ENCODE assay signal across 16 cellular contexts in the genomic region with DNA sequence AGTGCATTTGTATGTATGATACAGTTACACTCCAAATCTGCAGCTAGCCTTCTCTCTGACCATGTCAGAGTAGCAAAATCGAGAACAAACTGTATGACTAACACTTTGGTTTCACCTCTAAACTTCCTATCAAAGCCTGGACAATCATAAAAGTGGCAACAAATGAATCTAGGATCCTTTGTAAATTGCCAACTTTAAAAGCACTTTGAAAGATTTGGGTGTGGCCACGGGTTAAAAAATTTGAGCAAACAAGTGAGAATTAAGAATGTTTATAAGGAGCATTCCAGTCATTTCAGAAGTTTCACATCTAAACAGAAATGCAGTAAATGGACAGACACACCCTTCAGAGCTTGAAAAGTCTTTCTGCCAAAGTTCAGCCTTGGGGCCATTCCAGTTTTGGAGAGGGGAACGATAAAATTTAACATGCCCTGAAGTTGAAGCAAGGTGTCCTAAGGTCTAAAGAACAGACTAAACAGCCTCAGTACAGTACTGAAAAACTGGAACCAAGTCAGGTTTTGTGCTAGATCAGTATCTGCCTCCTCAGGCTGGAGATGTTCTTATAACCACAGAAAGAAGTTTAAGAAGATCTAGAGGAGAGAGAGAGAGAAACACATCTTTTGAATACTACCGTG.
DNase-seq lines count a peak whose midpoint lies in the region; ATAC-seq, FAIRE-seq and TF ChIP-seq lines count a peak whose summit lies in the region.
"Had no signal": no experiment of that assay in that cellular context is flagged by ENCODE, and none has a peak within 500 bp of the region (broad histone marks: within the 10 kb centered on the region; RNA-seq: fewer than 3 reads in every experiment).

No MANE protein-coding gene starts in this region.

- no peak overlapping the region for H2BK120ac ChIP-seq in mesenchymal stem cell (ENCODE audit: low read depth, low read length)

- H4K91ac ChIP-seq in mesenchymal stem cell (ENCODE audit: low read length) = no peak overlapping the region

- no peak overlapping the region for H4K8ac ChIP-seq in mesenchymal stem cell (ENCODE audit: low read length)

- intact Hi-C loops in pancreas (cut with DNase I) = no loop called here

- no peak overlapping the region for H3K4ac ChIP-seq in mesenchymal stem cell (ENCODE audit: low read depth in 1 of 2, low read length in 2 of 2)

- H4K20me1 ChIP-seq in neural progenitor cell (ENCODE audit: low read depth) = no peaks in the 10 kb centered on the region

- no peak overlapping the region for H3K9ac ChIP-seq in mesenchymal stem cell (ENCODE audit: low read length)
- no peak overlapping the region for H3K9ac ChIP-seq in neural progenitor cell

- no peaks in the 10 kb centered on the region for H3F3A ChIP-seq in neural progenitor cell (ENCODE audit: low read depth)

- no peaks in the 10 kb centered on the region for H3K4me1 Mint-ChIP-seq in neural progenitor cell
- H3K4me1 Mint-ChIP-seq: central memory CD8-positive, alpha-beta T cell; neural crest cell had no signal

- H3K4me3 ChIP-seq in mesenchymal stem cell (ENCODE audit: insufficient read depth in 1 of 2, low read depth in 1 of 2, low read length in 2 of 2) = no peak overlapping the region
- H3K4me3 ChIP-seq in pancreas = no peak overlapping the region
- H3K4me3 ChIP-seq in neural progenitor cell = no peak overlapping the region

- no peak overlapping the region for H3K14ac ChIP-seq in mesenchymal stem cell (ENCODE audit: low read length in 2 of 2)

- H3K36me3 Mint-ChIP-seq in neural progenitor cell = no peaks in the 10 kb centered on the region

- no peak overlapping the region for H2AK5ac ChIP-seq in mesenchymal stem cell (ENCODE audit: low read length, severe bottlenecking)

- H3K4me1 ChIP-seq in mesenchymal stem cell (ENCODE audit: control insufficient read depth, insufficient read depth, low read depth, low read length) = no peaks in the 10 kb centered on the region
- peaks cover 0 to 4% (median 0%) of the 10 kb centered on the region in 3 donors for H3K4me1 ChIP-seq in pancreas
- no peaks in the 10 kb centered on the region for H3K4me1 ChIP-seq in neural progenitor cell

- H3K27ac ChIP-seq in mesenchymal stem cell (ENCODE audit: low read length, poor library complexity, severe bottlenecking) = no peak overlapping the region
- no peak overlapping the region for H3K27ac ChIP-seq in pancreas
- no peak overlapping the region for H3K27ac ChIP-seq in neural progenitor cell

- 31% methylated on average over 3 of the region's 4 CpGs for WGBS in mesenchymal stem cell
- WGBS in pancreas, 2 donors = 78 to 80% methylated on average over 4 of the region's 4 CpGs

- no peaks in the 10 kb centered on the region for H3K27me3 Mint-ChIP-seq in neural progenitor cell (ENCODE audit: insufficient read depth, low read depth)
- H3K27me3 Mint-ChIP-seq: central memory CD8-positive, alpha-beta T cell had no signal

- no peak overlapping the region for H3K4me2 ChIP-seq in mesenchymal stem cell (ENCODE audit: low read length, poor library complexity, severe bottlenecking)
- no peak overlapping the region for H3K4me2 ChIP-seq in neural progenitor cell

- H3K79me1 ChIP-seq in mesenchymal stem cell (replicated peaks; ENCODE audit: low read length, poor library complexity, severe bottlenecking) = no peaks in the 10 kb centered on the region

- ATAC-seq in GM18867 (IDR thresholded peaks at IDR 0.05; ENCODE audit: unreplicated experiment) (peak; percentile 65), HG03558 (IDR thresholded peaks at IDR 0.05; ENCODE audit: extremely low read depth, unreplicated experiment) (peak; percentile 45), pancreas (no peak)
- ATAC-seq: activated CD4-positive, CD25-positive, alpha-beta regulatory T cell treated with anti-CD3 and anti-CD28 coated beads, Interleukin-2, amount 50 U/mL, for 24 hours had no signal

- DNase-seq in HCEC 1CT (peak; percentile 47), mesenchymal stem cell (peak; percentile 19), NCI-H748 treated with DMSO at 0.1 percent for 48 hours (lab: John Stamatoyannopoulos, UW) (no peak), pancreas (no peak), neural progenitor cell (ENCODE audit: low spot score) (no peak)
- no peak for DNase-seq in stimulated activated CD4-positive, alpha-beta T cell treated with anti-CD3 and anti-CD28 coated beads, Interleukin-4, amount 100 ng/mL, for 24 hours
- DNase-seq: DMS79 treated with DMSO at 0.1 percent for 48 hours; kidney glomerular epithelial cell; NCI-H1436 treated with DMSO at 0.1 percent for 48 hours; stimulated activated CD4-positive, alpha-beta T cell treated with anti-CD3 and anti-CD28 coated beads, Interleukin-15, amount 100 ng/mL, for 24 hours; stimulated activated naive CD4-positive, alpha-beta T cell had no signal

- no peaks in the 10 kb centered on the region for H3K79me2 ChIP-seq in neural progenitor cell (ENCODE audit: low read depth)

- no peak overlapping the region for H3K23ac ChIP-seq in mesenchymal stem cell (ENCODE audit: low read length in 2 of 2)

- FAIRE-seq in pancreas (lab: Jason Lieb, UNC) = no peak

- H3K27me3 ChIP-seq in mesenchymal stem cell (ENCODE audit: control insufficient read depth in 1 of 2, insufficient read depth in 1 of 2, low read length in 2 of 2) (no peaks in the 10 kb centered on the region), pancreas (no peaks in the 10 kb centered on the region), neural progenitor cell (no peaks in the 10 kb centered on the region)

- H2BK12ac ChIP-seq in mesenchymal stem cell (ENCODE audit: low read length in 2 of 2) = no peak overlapping the region

- H3K27ac Mint-ChIP-seq in neural progenitor cell = no peak overlapping the region

- H2AFZ ChIP-seq in mesenchymal stem cell (ENCODE audit: low read depth, low read length) (no peak overlapping the region), neural progenitor cell (replicated peaks) (no peak overlapping the region)

- no peaks in the 10 kb centered on the region for H3K36me3 ChIP-seq in mesenchymal stem cell (ENCODE audit: control insufficient read depth in 1 of 2, insufficient read depth in 2 of 2, low read depth in 1 of 2, low read length in 2 of 2)
- no peaks in the 10 kb centered on the region for H3K36me3 ChIP-seq in pancreas
- no peaks in the 10 kb centered on the region for H3K36me3 ChIP-seq in neural progenitor cell

- H3K9me3 ChIP-seq in mesenchymal stem cell (ENCODE audit: control insufficient read depth, low read length) (no peaks in the 10 kb centered on the region), pancreas (no peaks in the 10 kb centered on the region), neural progenitor cell (ENCODE audit: low read depth) (no peaks in the 10 kb centered on the region)

- no peak overlapping the region for H2BK5ac ChIP-seq in mesenchymal stem cell (ENCODE audit: low read depth, low read length, poor library complexity, severe bottlenecking)

- no peak overlapping the region for H2BK15ac ChIP-seq in mesenchymal stem cell (ENCODE audit: low read depth, poor library complexity, severe bottlenecking)

- H3K4me3 Mint-ChIP-seq in neural progenitor cell = no peak overlapping the region
- H3K4me3 Mint-ChIP-seq: central memory CD8-positive, alpha-beta T cell; neural crest cell had no signal

- no peak for TF ChIP-seq CTCF in pancreas (IDR thresholded peaks at IDR 0.05)
- no peak for TF ChIP-seq CTCF in neural progenitor cell (IDR thresholded peaks at IDR 0.05)

- no peak overlapping the region for H3K18ac ChIP-seq in mesenchymal stem cell (ENCODE audit: low read depth in 1 of 2, low read length in 2 of 2)

- H3K9me3 Mint-ChIP-seq in neural progenitor cell = no peaks in the 10 kb centered on the region
- H3K9me3 Mint-ChIP-seq: central memory CD8-positive, alpha-beta T cell; neural crest cell had no signal

Comparison
In these comparisons a context has a peak if more than half of its experiments do, and no peak if none do; other contexts are left out.
1. ATAC-seq: peak in GM18867 (single experiment) and HG03558 (single experiment); none in pancreas (0 of 4).
2. DNase-seq: peak in HCEC 1CT (single experiment) and mesenchymal stem cell (single experiment); none in stimulated activated CD4-positive, alpha-beta T cell treated with anti-CD3 and anti-CD28 coated beads, Interleukin-4, amount 100 ng/mL, for 24 hours (single experiment), NCI-H748 treated with DMSO at 0.1 percent for 48 hours (single experiment), pancreas (0 of 6) and neural progenitor cell (single experiment).